In genomic region chr19:3421656-3422055, GRCh38 we compare ENCODE assay signal across 9 cellular contexts. TPM values are rescaled to one million over a fixed set of nuclear protein-coding genes. Genes with fewer than 3 reads are reported as not detected.
DNase-seq lines count a peak whose midpoint lies in the region; ATAC-seq and TF ChIP-seq lines count a peak whose summit lies in the region.
"Not testable (repeated sequence)": the region's sequence is repeated elsewhere in the genome, so short reads cannot be mapped to it uniquely, and the experiment has no call there.
"Had no signal": no experiment of that assay in that cellular context is flagged by ENCODE, and none has a peak within 500 bp of the region (broad histone marks: within the 10 kb centered on the region; RNA-seq: fewer than 3 reads in every experiment).

No MANE protein-coding gene starts in this region.

- H2AFZ ChIP-seq in neuronal stem cell (ENCODE audit: low read length): not testable (repeated sequence)

- not testable (repeated sequence) for H2BK12ac ChIP-seq in neuronal stem cell (ENCODE audit: low read length)

- not testable (repeated sequence) for H3K9me3 ChIP-seq in cardiac muscle cell (ENCODE audit: low read depth); neuronal stem cell (replicated peaks in 1 of 2; ENCODE audit: control insufficient read depth in 2 of 2, insufficient read depth in 1 of 2, low read depth in 1 of 2, low read length in 2 of 2); gastrocnemius medialis; thoracic aorta

- not testable (repeated sequence) for H3K9ac ChIP-seq in neuronal stem cell (ENCODE audit: low read depth, low read length, poor library complexity)

- CTCF ChIA-PET in RWPE1 (lab: Yijun Ruan, JAX): interaction anchor here (0.6 kb wide), 1 partner anchor 1242 kb away, joined by 4 read pairs; no protein-coding TSS in a partner anchor

- H4K91ac ChIP-seq in neuronal stem cell (ENCODE audit: low read depth, low read length, poor library complexity): not testable (repeated sequence)

- WGBS in neuronal stem cell (ENCODE audit: extremely low coverage in 2 of 2, insufficient read length in 2 of 2, insufficient replicate concordance in 1 of 2), 2 donors: no CpG with 5 or more reads among the region's 12 CpGs

- intact Hi-C loops in dorsolateral prefrontal cortex (cut with DNase I); gastrocnemius medialis (cut with DNase I; ENCODE audit: low total_unique reads): not testable (repeated sequence)

- H3K23ac ChIP-seq in neuronal stem cell (ENCODE audit: low read depth, low read length, poor library complexity): not testable (repeated sequence)

- H3K27me3 ChIP-seq in dorsolateral prefrontal cortex; cardiac muscle cell; neuronal stem cell (ENCODE audit: control insufficient read depth in 3 of 3, insufficient read depth in 3 of 3, low read depth in 1 of 3, low read length in 3 of 3); gastrocnemius medialis; thoracic aorta (replicated peaks; ENCODE audit: insufficient read depth): not testable (repeated sequence)

- H2BK5ac ChIP-seq in neuronal stem cell (ENCODE audit: low read length): peak overlapping the region; percentile 84

- in situ Hi-C loops in gastrocnemius medialis (cut with MboI; ENCODE audit: low sequenced_read_pairs in 4 of 4): loop anchor here in 2 of 4 donors (10.0 kb wide), 2 partner anchors 47 to 87 kb away; no protein-coding TSS in a partner anchor

- H3K4me3 ChIP-seq in dorsolateral prefrontal cortex: peak overlapping the region in 4 of 59 donors; percentile 3 to 46 (median 22)
- H3K4me3 ChIP-seq in cardiac muscle cell; neuronal stem cell (ENCODE audit: low read length in 2 of 2): not testable (repeated sequence)
- peak overlapping the region in 1 of 4 donors; percentile 11 for H3K4me3 ChIP-seq in gastrocnemius medialis
- H3K4me3 ChIP-seq in thoracic aorta: peak overlapping the region; percentile 12

- POLR2A ChIA-PET in RWPE1 (lab: Yijun Ruan, JAX; ENCODE audit: low non-redundant PET): not testable (repeated sequence)

- H3K79me1 ChIP-seq in neuronal stem cell (ENCODE audit: low read depth, low read length): not testable (repeated sequence)

- peak overlapping the region; percentile 19 for H3K27ac ChIP-seq in RWPE1
- H3K27ac ChIP-seq in dorsolateral prefrontal cortex: peak overlapping the region in 42 of 59 donors; percentile 2 to 77 (median 55)
- peak overlapping the region; percentile 9 for H3K27ac ChIP-seq in cardiac muscle cell
- H3K27ac ChIP-seq in neuronal stem cell (replicated peaks; ENCODE audit: low read length): not testable (repeated sequence)
- H3K27ac ChIP-seq in gastrocnemius medialis: peak overlapping the region; percentile 94 to 98 (median 95)
- peak overlapping the region in 1 of 2 donors; percentile 53 for H3K27ac ChIP-seq in thoracic aorta

- H2BK15ac ChIP-seq in neuronal stem cell (ENCODE audit: low read length): not testable (repeated sequence)

- H3K18ac ChIP-seq in neuronal stem cell (ENCODE audit: low read length): peak overlapping the region; percentile 35

- not testable (repeated sequence) for H3K4me2 ChIP-seq in neuronal stem cell (ENCODE audit: insufficient read depth, low read length, poor library complexity, severe bottlenecking)

- peak; percentile 9 to 10 for ATAC-seq in gastrocnemius medialis
- not testable (repeated sequence) for ATAC-seq in thoracic aorta (ENCODE audit: insufficient number of reproducible peaks, low FRiP score, low read depth)

- not testable (repeated sequence) for H3K4ac ChIP-seq in neuronal stem cell (ENCODE audit: low read length)

- H2BK120ac ChIP-seq in neuronal stem cell (ENCODE audit: low read depth, low read length): not testable (repeated sequence)

- TF ChIP-seq POLR2A in gastrocnemius medialis (IDR thresholded peaks at IDR 0.05): not testable (repeated sequence)

- not testable (repeated sequence) for TF ChIP-seq CTCF in RWPE1 (conservative IDR thresholded peaks at IDR 0.05; ENCODE audit: low read depth); dorsolateral prefrontal cortex (IDR thresholded peaks at IDR 0.05 in 54 of 56, conservative IDR thresholded peaks at IDR 0.05 in 2 of 56; ENCODE audit: low read depth in 1 of 56, partially characterized antibody in 56 of 56); cardiac muscle cell (IDR thresholded peaks at IDR 0.05; ENCODE audit: low read depth, low read length); gastrocnemius medialis (IDR thresholded peaks at IDR 0.05 in 4 of 5, conservative IDR thresholded peaks at IDR 0.05 in 1 of 5); thoracic aorta (IDR thresholded peaks at IDR 0.05)

- not testable (repeated sequence) for H3K14ac ChIP-seq in neuronal stem cell (ENCODE audit: low read length)

- not testable (repeated sequence) for H3K4me1 ChIP-seq in cardiac muscle cell (ENCODE audit: low read depth); neuronal stem cell (ENCODE audit: control insufficient read depth in 2 of 2, insufficient read depth in 1 of 2, low read depth in 1 of 2, low read length in 2 of 2)
- H3K4me1 ChIP-seq in gastrocnemius medialis: peaks cover 27 to 42% of the 10 kb centered on the region in 2 donors
- peaks cover 12 to 25% of the 10 kb centered on the region in 2 donors for H3K4me1 ChIP-seq in thoracic aorta (ENCODE audit: control insufficient read depth in 1 of 2, low read depth in 2 of 2)

- not testable (repeated sequence) for H4K8ac ChIP-seq in neuronal stem cell (ENCODE audit: low read depth, low read length)

- not testable (repeated sequence) for DNase-seq in RWPE1 (ENCODE audit: low spot score); dorsolateral prefrontal cortex; cardiac muscle cell (ENCODE audit: low read depth in 1 of 2, low spot score in 1 of 2); neuronal stem cell (ENCODE audit: low spot score); gastrocnemius medialis; thoracic aorta (ENCODE audit: low spot score)

- peak overlapping the region; percentile 14 for H2AK5ac ChIP-seq in neuronal stem cell (ENCODE audit: low read depth, low read length)

- H3K36me3 ChIP-seq in cardiac muscle cell; neuronal stem cell (replicated peaks in 1 of 2; ENCODE audit: control insufficient read depth in 2 of 2, insufficient read depth in 2 of 2, low read length in 2 of 2); thoracic aorta: not testable (repeated sequence)
- H3K36me3 ChIP-seq in gastrocnemius medialis: peaks cover 0 to 11% of the 10 kb centered on the region in 2 donors

RNA-seq across cellular contexts. Expression of gene NFIC, which starts 55.3 kb away (rescaled TPM):
- total RNA-seq in dorsolateral prefrontal cortex: 100 to 1,000 TPM in 118 of 120 experiments, 10 to 100 TPM in 2; 98.0 to 269 (median 135) TPM
- total RNA-seq in cardiac muscle cell: 29.4 and 46.1 TPM in 2 replicates
- 32.7 and 42.2 TPM in 2 replicates for polyA plus RNA-seq in cardiac muscle cell
- 4.0 TPM for polyA plus RNA-seq in neuronal stem cell (2013, experiment 1 of 2)
- 4.5 TPM for polyA plus RNA-seq in neuronal stem cell (2013, experiment 2 of 2)
- 100 to 1,000 TPM in 3 of 4 donors, 10 to 100 TPM in 1; 90.2 to 403 (median 348) TPM for total RNA-seq in gastrocnemius medialis
- total RNA-seq in thoracic aorta: 100 to 1,000 TPM; 178 to 203 TPM

RNA-seq across cellular contexts. Expression of gene SMIM24, which starts 58.7 kb away (rescaled TPM):
- total RNA-seq in dorsolateral prefrontal cortex (10 to 100 TPM in 4 of 120 experiments, 1 to 10 TPM in 112, under 1 TPM in 3, not detected in 1; 0.80 to 14.7 (median 4.2) TPM), cardiac muscle cell (0.63 TPM in 1 of 2 replicates, not detected in the other), gastrocnemius medialis (not detected), thoracic aorta (not detected)
- polyA plus RNA-seq in cardiac muscle cell: 0.22 and 0.75 TPM in 2 replicates
- 1.5 TPM for polyA plus RNA-seq in neuronal stem cell (2013, experiment 1 of 2)
- polyA plus RNA-seq in neuronal stem cell (2013, experiment 2 of 2): 1.3 TPM
- total RNA-seq: CD4-positive, alpha-beta T cell; CD8-positive, alpha-beta memory T cell; GM23248 had no signal
- polyA plus RNA-seq: GM23248 had no signal
